In genomic region chr6:157148391-157149323, GRCh38 we compare ENCODE assay signal across 8 cellular contexts.
A peak's percentile ranks its signal among the peaks of the same experiment; 100 is the strongest.
DNase-seq lines count a peak whose midpoint lies in the region; ATAC-seq, FAIRE-seq and TF ChIP-seq lines count a peak whose summit lies in the region.

No MANE protein-coding gene starts in this region.

- H3K27me3 Mint-ChIP-seq in WTC11 (ENCODE audit: low read depth) (no peaks in the 10 kb centered on the region), Calu3 (ENCODE audit: unreplicated experiment) (no peaks in the 10 kb centered on the region)
- H3K27me3 Mint-ChIP-seq in naive thymus-derived CD8-positive, alpha-beta T cell: no peaks in the 10 kb centered on the region

- no peak for TF ChIP-seq POLR2A in H54 (IDR thresholded peaks at IDR 0.05; ENCODE audit: low read depth, low read length)

- DNase-seq in H54 (ENCODE audit: insufficient read length, low spot score): peak; percentile 91
- DNase-seq in WTC11 (ENCODE audit: low spot score): no peak
- peak; percentile 50 to 94 (median 78) for DNase-seq in head of caudate nucleus
- DNase-seq in retinal pigment epithelial cell (ENCODE audit: low read depth): peak; percentile 73
- no peak for DNase-seq in naive thymus-derived CD8-positive, alpha-beta T cell
- no peak for DNase-seq in CD1c-positive myeloid dendritic cell (ENCODE audit: extremely low spot score)
- DNase-seq in stimulated activated CD4-positive, alpha-beta T cell treated with anti-CD3 and anti-CD28 coated beads, Interleukin-12 subunit alpha, Interleukin-12 subunit beta, amount 100 ng/mL, for 4 hours: no peak
- DNase-seq in Calu3: no peak

- FAIRE-seq in H54 (lab: Jason Lieb, UNC): peak; percentile 88

- intact Hi-C loops in head of caudate nucleus (cut with DNase I) (no loop called here), Calu3 (cut with micrococcal nuclease; ENCODE audit: unreplicated experiment) (no loop called here)

- peak overlapping the region; percentile 70 for H3K4me3 Mint-ChIP-seq in WTC11
- peak overlapping the region in 1 of 10 donors; percentile 14 for H3K4me3 Mint-ChIP-seq in naive thymus-derived CD8-positive, alpha-beta T cell
- no peak overlapping the region for H3K4me3 Mint-ChIP-seq in Calu3 (ENCODE audit: low read depth, unreplicated experiment)

- BruUV-seq in Calu3 (replicated peaks; lab: Mats Ljungman, UMichigan): no TSS peak

- H3K4me1 Mint-ChIP-seq in WTC11 (peaks cover 35% of the 10 kb centered on the region), Calu3 (ENCODE audit: low read depth, unreplicated experiment) (no peaks in the 10 kb centered on the region)
- peaks cover 17 to 42% (median 30%) of the 10 kb centered on the region in 4 donors for H3K4me1 Mint-ChIP-seq in naive thymus-derived CD8-positive, alpha-beta T cell

- no peak for ATAC-seq in WTC11
- ATAC-seq in naive thymus-derived CD8-positive, alpha-beta T cell: no peak

- TF ChIP-seq CTCF in WTC11 (IDR thresholded peaks at IDR 0.05) (no peak), retinal pigment epithelial cell (conservative IDR thresholded peaks at IDR 0.05; ENCODE audit: low read depth, low read length) (no peak), Calu3 (IDR thresholded peaks at IDR 0.05; ENCODE audit: unreplicated experiment) (no peak)

- H3K36me3 Mint-ChIP-seq in WTC11: peaks cover 6% of the 10 kb centered on the region
- peaks cover 5 to 57% (median 5%) of the 10 kb centered on the region in 3 donors for H3K36me3 Mint-ChIP-seq in naive thymus-derived CD8-positive, alpha-beta T cell
- peaks cover 10% of the 10 kb centered on the region for H3K36me3 Mint-ChIP-seq in Calu3 (ENCODE audit: insufficient read depth, unreplicated experiment)

- CTCF ChIA-PET in WTC11 (lab: Charles Lee) (no interaction called here), Calu3 (lab: Charles Lee) (no interaction called here)

- H3K27ac Mint-ChIP-seq in WTC11 (peak overlapping the region; percentile 85), Calu3 (ENCODE audit: unreplicated experiment) (no peak overlapping the region)
- peak overlapping the region in 3 of 10 donors; percentile 4 to 57 (median 10) for H3K27ac Mint-ChIP-seq in naive thymus-derived CD8-positive, alpha-beta T cell

- POLR2A ChIA-PET in WTC11 (lab: Charles Lee): interaction anchor here (0.5 kb wide), 1 partner anchor 222 kb away, joined by 4 read pairs; no protein-coding TSS in a partner anchor
- POLR2A ChIA-PET in naive thymus-derived CD8-positive, alpha-beta T cell (lab: Charles Lee): no interaction called here

- no peak overlapping the region for H3K4me3 ChIP-seq in retinal pigment epithelial cell (ENCODE audit: low read length)

- H3K9me3 Mint-ChIP-seq in WTC11 (no peaks in the 10 kb centered on the region), Calu3 (ENCODE audit: low read depth, unreplicated experiment) (no peaks in the 10 kb centered on the region)
- no peaks in the 10 kb centered on the region for H3K9me3 Mint-ChIP-seq in naive thymus-derived CD8-positive, alpha-beta T cell

TF ChIP-seq in WTC11, 78 proteins besides CTCF, POLR2A, EP300 and RAD21:
- TF ChIP-seq ZNF532 (CRISPR knock-in tag; IDR thresholded peaks at IDR 0.05; ENCODE audit: borderline replicate concordance): no peak
- no peak for TF ChIP-seq ZNF416 (CRISPR knock-in tag; IDR thresholded peaks at IDR 0.05)
- TF ChIP-seq E2F4 (CRISPR knock-in tag; IDR thresholded peaks at IDR 0.05; ENCODE audit: borderline replicate concordance, low read depth): no peak
- no peak for TF ChIP-seq NFATC4 (CRISPR knock-in tag; IDR thresholded peaks at IDR 0.05)
TF ChIP-seq in WTC11: peak in this region for 0.

Comparison
In these comparisons a context has a peak if more than half of its experiments do, and no peak if none do; other contexts are left out.
1. DNase-seq: peak in H54 (single experiment), head of caudate nucleus (42 of 42) and retinal pigment epithelial cell (single experiment); none in WTC11 (single experiment), naive thymus-derived CD8-positive, alpha-beta T cell (0 of 10), CD1c-positive myeloid dendritic cell (single experiment), stimulated activated CD4-positive, alpha-beta T cell treated with anti-CD3 and anti-CD28 coated beads, Interleukin-12 subunit alpha, Interleukin-12 subunit beta, amount 100 ng/mL, for 4 hours (single experiment) and Calu3 (single experiment).